In the genomic region with DNA sequence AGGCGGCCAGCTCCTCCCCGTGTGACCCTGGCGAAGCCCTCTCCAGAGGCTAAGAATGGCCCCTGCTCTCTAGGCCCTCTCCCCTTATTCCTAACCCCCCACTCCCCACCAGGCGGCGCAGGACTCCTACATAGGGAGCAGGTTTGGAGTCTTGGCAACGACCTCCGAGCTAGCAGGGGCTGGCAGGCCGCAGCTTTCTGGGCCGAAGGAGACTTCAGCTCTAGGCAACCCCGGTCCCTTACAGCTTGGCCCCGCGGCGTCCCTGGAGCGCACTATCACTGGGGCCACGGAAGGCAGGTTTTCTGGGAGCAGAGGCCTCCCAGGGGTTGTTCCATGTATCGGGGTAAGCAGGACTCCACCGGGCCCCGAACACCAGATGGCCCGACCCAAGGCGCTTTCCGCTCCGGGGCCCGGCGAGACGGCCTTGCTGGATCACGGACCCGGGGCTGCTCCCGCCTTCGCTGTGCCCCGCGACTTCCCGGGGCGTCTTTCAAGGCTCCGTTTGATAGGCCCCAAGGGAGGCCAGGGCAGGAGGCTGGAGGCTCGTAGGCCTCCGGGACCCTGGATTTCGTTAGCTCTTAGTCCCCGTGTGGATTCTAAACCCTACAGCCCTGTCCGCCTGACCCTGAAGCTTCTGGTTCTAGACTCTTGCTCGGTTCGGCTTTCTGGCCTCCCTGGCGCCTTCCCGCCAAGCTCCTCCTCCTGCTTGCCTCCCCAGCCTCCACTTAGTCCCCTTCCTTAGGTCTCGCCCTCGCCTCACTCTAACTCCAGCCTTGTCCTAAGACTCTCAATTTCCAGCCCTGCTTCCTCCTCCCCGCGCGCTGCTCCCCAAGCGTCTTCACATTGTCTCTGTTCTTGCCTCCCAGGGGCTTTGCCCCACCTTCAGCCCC, we compare ENCODE assay signal across 7 cellular contexts. TPM values are rescaled to one million over a fixed set of nuclear protein-coding genes. Genes with fewer than 3 reads are reported as not detected.
A peak's percentile ranks its signal among the peaks of the same experiment; 100 is the strongest.
DNase-seq lines count a peak whose midpoint lies in the region; ATAC-seq and TF ChIP-seq lines count a peak whose summit lies in the region.

No MANE protein-coding gene starts in this region.

- H3K4me1 Mint-ChIP-seq in activated naive CD8-positive, alpha-beta T cell treated with anti-CD3 and anti-CD28 coated beads for 36 hours, result peaks cover 49% of the 10 kb centered on the region

- H3K27me3 Mint-ChIP-seq in activated naive CD8-positive, alpha-beta T cell treated with anti-CD3 and anti-CD28 coated beads for 36 hours, result peaks cover 96% of the 10 kb centered on the region

- peak; percentile 30 for DNase-seq in NCI-H446 treated with DMSO at 0.1 percent for 48 hours (lab: John Stamatoyannopoulos, UW)
- peak; percentile 44 for DNase-seq in activated naive CD8-positive, alpha-beta T cell treated with anti-CD3 and anti-CD28 coated beads for 36 hours
- DNase-seq in left lobe of liver (ENCODE audit: low spot score), result no peak
- DNase-seq in LoVo (ENCODE audit: low spot score), result no peak
- no peak for DNase-seq in DMS79 (lab: John Stamatoyannopoulos, UW)

- TF ChIP-seq CTCF in GM12873 (IDR thresholded peaks at IDR 0.05; ENCODE audit: insufficient read depth, low read depth, low read length, missing control alignments), result peak; percentile 54

- H3K4me3 Mint-ChIP-seq in activated naive CD8-positive, alpha-beta T cell treated with anti-CD3 and anti-CD28 coated beads for 36 hours, result no peak overlapping the region

- peaks cover 3% of the 10 kb centered on the region for H3K36me3 Mint-ChIP-seq in activated naive CD8-positive, alpha-beta T cell treated with anti-CD3 and anti-CD28 coated beads for 36 hours

- H3K9me3 Mint-ChIP-seq in activated naive CD8-positive, alpha-beta T cell treated with anti-CD3 and anti-CD28 coated beads for 36 hours, result peaks cover 7% of the 10 kb centered on the region

- ATAC-seq in left lobe of liver (peak; percentile 63), HG03571 (IDR thresholded peaks at IDR 0.05; ENCODE audit: unreplicated experiment) (no peak)

- H3K27ac Mint-ChIP-seq in activated naive CD8-positive, alpha-beta T cell treated with anti-CD3 and anti-CD28 coated beads for 36 hours, result peak overlapping the region; percentile 2

RNA-seq across cellular contexts. Expression of gene SLC32A1, which starts 1.9 kb away (rescaled TPM):
- not detected for total RNA-seq in activated naive CD8-positive, alpha-beta T cell treated with anti-CD3 and anti-CD28 coated beads for 36 hours
- total RNA-seq in left lobe of liver, result not detected

RNA-seq across cellular contexts. Expression of gene ACTR5, which starts 22.1 kb away (rescaled TPM):
- 1 to 10 TPM; 7.3 to 7.5 TPM for total RNA-seq in activated naive CD8-positive, alpha-beta T cell treated with anti-CD3 and anti-CD28 coated beads for 36 hours
- 6.6 TPM for total RNA-seq in left lobe of liver

Comparison
In these comparisons a context has a peak if more than half of its experiments do, and no peak if none do; other contexts are left out.
1. DNase-seq: peak in NCI-H446 treated with DMSO at 0.1 percent for 48 hours (single experiment) and activated naive CD8-positive, alpha-beta T cell treated with anti-CD3 and anti-CD28 coated beads for 36 hours (single experiment); none in left lobe of liver (single experiment), LoVo (single experiment) and DMS79 (single experiment).